ENCODE assay signal across 17 cellular contexts in genomic region chr3:74055064-74055463, GRCh38.
A peak's percentile ranks its signal among the peaks of the same experiment; 100 is the strongest.
DNase-seq lines count a peak whose midpoint lies in the region; ATAC-seq and TF ChIP-seq lines count a peak whose summit lies in the region.
"Had no signal": no experiment of that assay in that cellular context is flagged by ENCODE, and none has a peak within 500 bp of the region (broad histone marks: within the 10 kb centered on the region; RNA-seq: fewer than 3 reads in every experiment).

No MANE protein-coding gene starts in this region.

- peaks cover 6% of the 10 kb centered on the region for H3K4me1 Mint-ChIP-seq in nephron progenitor cell
- H3K4me1 Mint-ChIP-seq: B cell had no signal

- H3K9ac ChIP-seq in NT2/D1 (ENCODE audit: insufficient read length, low read depth) (no peak overlapping the region), trophoblast cell (ENCODE audit: low read length) (no peak overlapping the region)
- H3K9ac ChIP-seq: BLaER1 treated with 17β-estradiol and CSF1 and Interleukin-3, amounts not matched to agents 10 nM and 100 nM had no signal

- H3K27me3 ChIP-seq in H7 (ENCODE audit: control insufficient read depth, insufficient read depth, low read length) (no peaks in the 10 kb centered on the region), NT2/D1 (ENCODE audit: insufficient read depth, insufficient read length) (no peaks in the 10 kb centered on the region), trophoblast cell (ENCODE audit: insufficient read depth, low read length) (no peaks in the 10 kb centered on the region), right cardiac atrium (ENCODE audit: control insufficient read depth, insufficient read depth) (no peaks in the 10 kb centered on the region)
- H3K27me3 ChIP-seq: BLaER1 treated with 17β-estradiol and CSF1 and Interleukin-3, amounts not matched to agents 10 nM and 100 nM had no signal

- H4K8ac ChIP-seq in trophoblast cell (ENCODE audit: low read depth, low read length): no peak overlapping the region

- no peak overlapping the region for H3K4ac ChIP-seq in trophoblast cell (ENCODE audit: low read depth, low read length)

- no peak overlapping the region for H3K4me3 Mint-ChIP-seq in nephron progenitor cell
- H3K4me3 Mint-ChIP-seq: B cell; CD8-positive, alpha-beta T cell; HFFc6 had no signal

- H2BK12ac ChIP-seq in trophoblast cell (ENCODE audit: low read length): no peak overlapping the region

- intact Hi-C loops in right cardiac atrium (cut with DNase I): no loop called here

- no peaks in the 10 kb centered on the region for H3K36me3 ChIP-seq in H7 (replicated peaks; ENCODE audit: control insufficient read depth, insufficient read depth, low read length)
- H3K36me3 ChIP-seq in NT2/D1 (ENCODE audit: insufficient read depth, insufficient read length, low read length): no peaks in the 10 kb centered on the region
- H3K36me3 ChIP-seq in trophoblast cell (ENCODE audit: control insufficient read depth in 1 of 2, insufficient read depth in 2 of 2, low read length in 2 of 2): no peaks in the 10 kb centered on the region
- H3K36me3 ChIP-seq: BLaER1 treated with 17β-estradiol and CSF1 and Interleukin-3, amounts not matched to agents 10 nM and 100 nM had no signal

- H3K4me3 ChIP-seq in H7 (ENCODE audit: insufficient read depth, low read depth, low read length) (no peak overlapping the region), NT2/D1 (ENCODE audit: insufficient read length, low read depth) (no peak overlapping the region), trophoblast cell (ENCODE audit: low read depth, low read length) (no peak overlapping the region), right cardiac atrium (ENCODE audit: low read length) (no peak overlapping the region)
- H3K4me3 ChIP-seq: BLaER1 treated with 17β-estradiol and CSF1 and Interleukin-3, amounts not matched to agents 10 nM and 100 nM; GM12878 had no signal

- no peaks in the 10 kb centered on the region for H3K79me2 ChIP-seq in trophoblast cell (ENCODE audit: control insufficient read depth, insufficient read depth, low read length, poor library complexity)

- H2AFZ ChIP-seq in trophoblast cell (ENCODE audit: insufficient read depth, low read length, poor library complexity): no peak overlapping the region

- no peaks in the 10 kb centered on the region for H3K9me3 Mint-ChIP-seq in nephron progenitor cell
- H3K9me3 Mint-ChIP-seq: HFFc6 had no signal

- no peak for TF ChIP-seq CTCF in nephron progenitor cell (IDR thresholded peaks at IDR 0.05)

- ATAC-seq in GM19452 (IDR thresholded peaks at IDR 0.05; ENCODE audit: unreplicated experiment) (no peak), right cardiac atrium (no peak)
- ATAC-seq: CD8-positive, alpha-beta T cell; GM12878; HCT116 had no signal

- H2AK5ac ChIP-seq in trophoblast cell (ENCODE audit: low read length): no peak overlapping the region

- H3K14ac ChIP-seq in trophoblast cell (ENCODE audit: low read length): no peak overlapping the region

- no peaks in the 10 kb centered on the region for H3K36me3 Mint-ChIP-seq in nephron progenitor cell (ENCODE audit: low read depth)
- H3K36me3 Mint-ChIP-seq: CD8-positive, alpha-beta T cell had no signal

- H4K91ac ChIP-seq in trophoblast cell (ENCODE audit: low read depth, low read length): no peak overlapping the region

- DNase-seq in H7 (peak; percentile 37), NT2/D1 (ENCODE audit: low read depth, low spot score) (peak; percentile 30), iPS-NIHi11 (ENCODE audit: low spot score) (peak; percentile 23), trophoblast cell (no peak), nephron progenitor cell (no peak), right cardiac atrium (no peak)
- DNase-seq: Calu3; CD8-positive, alpha-beta T cell; DMS79 treated with DMSO at 0.1 percent for 48 hours; GF-D8; HFFc6; IMR-90 had no signal

- no peak overlapping the region for H3K18ac ChIP-seq in trophoblast cell (ENCODE audit: low read length)

- no peak overlapping the region for H4K12ac ChIP-seq in trophoblast cell (ENCODE audit: low read depth, low read length)

- H3K9me3 ChIP-seq in NT2/D1 (ENCODE audit: insufficient read depth, low read length) (no peaks in the 10 kb centered on the region), trophoblast cell (ENCODE audit: insufficient read depth, low read depth, low read length) (no peaks in the 10 kb centered on the region), right cardiac atrium (ENCODE audit: control insufficient read depth, low read length) (no peaks in the 10 kb centered on the region)
- H3K9me3 ChIP-seq: BLaER1 treated with 17β-estradiol and CSF1 and Interleukin-3, amounts not matched to agents 10 nM and 100 nM had no signal

- H3K79me1 ChIP-seq in trophoblast cell (ENCODE audit: low read length): peaks cover 4% of the 10 kb centered on the region

- H3K27me3 Mint-ChIP-seq in nephron progenitor cell (ENCODE audit: low read depth, poor library complexity): no peaks in the 10 kb centered on the region
- H3K27me3 Mint-ChIP-seq: B cell had no signal

- H3K23ac ChIP-seq in trophoblast cell (ENCODE audit: low read length): no peak overlapping the region

- H2BK120ac ChIP-seq in trophoblast cell (ENCODE audit: insufficient read depth, low read length, poor library complexity): no peak overlapping the region

- no CpG with 5 or more reads among the region's 3 CpGs for WGBS in trophoblast cell (ENCODE audit: extremely low coverage, insufficient coverage, insufficient read length)
- WGBS in right cardiac atrium: 41% methylated on average over 3 of the region's 3 CpGs

- H3K27ac Mint-ChIP-seq in nephron progenitor cell: no peak overlapping the region
- H3K27ac Mint-ChIP-seq: B cell; CD8-positive, alpha-beta T cell; HFFc6 had no signal

- H3K4me1 ChIP-seq in NT2/D1 (ENCODE audit: insufficient read depth, insufficient read length) (no peaks in the 10 kb centered on the region), trophoblast cell (ENCODE audit: control insufficient read depth in 1 of 2, insufficient read depth in 2 of 2, low read length in 2 of 2) (peaks cover 0 to 2% of the 10 kb centered on the region in 2 experiments), right cardiac atrium (ENCODE audit: control insufficient read depth, insufficient read depth, low read length) (no peaks in the 10 kb centered on the region)
- H3K4me1 ChIP-seq: BLaER1 treated with 17β-estradiol and CSF1 and Interleukin-3, amounts not matched to agents 10 nM and 100 nM had no signal

- H3K27ac ChIP-seq in trophoblast cell (ENCODE audit: low read depth, low read length) (peak overlapping the region; percentile 7), right cardiac atrium (ENCODE audit: low read length) (no peak overlapping the region)
- H3K27ac ChIP-seq: BLaER1 treated with 17β-estradiol and CSF1 and Interleukin-3, amounts not matched to agents 10 nM and 100 nM had no signal

- H2BK5ac ChIP-seq in trophoblast cell (ENCODE audit: low read depth, low read length, poor library complexity): no peak overlapping the region

- H3K4me2 ChIP-seq in trophoblast cell (ENCODE audit: low read length): no peak overlapping the region
- H3K4me2 ChIP-seq: BLaER1 treated with 17β-estradiol and CSF1 and Interleukin-3, amounts not matched to agents 10 nM and 100 nM had no signal

Comparison
In these comparisons a context has a peak if more than half of its experiments do, and no peak if none do; other contexts are left out.
1. DNase-seq: peak in H7 (single experiment), NT2/D1 (single experiment) and iPS-NIHi11 (single experiment); none in trophoblast cell (0 of 2), nephron progenitor cell (single experiment) and right cardiac atrium (0 of 3).